Comparison of ENCODE assay signal across 23 cellular contexts in the genomic region with DNA sequence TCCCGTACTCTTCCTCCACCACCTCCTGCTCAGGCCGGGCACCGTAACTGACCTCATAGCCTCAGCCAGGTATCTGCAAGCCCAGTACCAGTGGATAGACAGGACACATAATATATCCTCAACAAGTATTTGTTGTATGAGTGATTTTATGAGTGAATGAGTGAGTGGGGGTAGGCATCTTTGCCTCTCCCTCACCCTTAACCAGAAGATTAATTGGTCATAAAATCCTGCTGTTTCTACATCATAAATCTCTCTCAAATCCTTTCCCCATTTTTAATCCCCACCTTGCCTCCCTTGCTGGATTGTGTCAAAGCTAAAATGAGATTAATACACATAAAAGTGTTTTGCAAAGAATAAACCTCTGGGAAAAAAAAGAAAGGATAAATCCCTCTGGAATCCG.
"Had no signal": no experiment of that assay in that cellular context is flagged by ENCODE, and none has a peak within 500 bp of the region (broad histone marks: within the 10 kb centered on the region; RNA-seq: fewer than 3 reads in every experiment).

No MANE protein-coding gene starts in this region.

- H3K27ac ChIP-seq: esophagus squamous epithelium, lower lobe of right lung, pancreas, right atrium auricular region, stomach, tibial artery had no signal

- H3K4me1 ChIP-seq: esophagus squamous epithelium, lower lobe of right lung, pancreas, right atrium auricular region, stomach, tibial artery had no signal

- H3K4me3 Mint-ChIP-seq: effector memory CD8-positive, alpha-beta T cell; immature natural killer cell; natural killer cell; stimulated activated effector memory CD8-positive, alpha-beta T cell treated with anti-CD3 and anti-CD28 coated beads, Interleukin-12 subunit alpha, Interleukin-12 subunit beta, amount 100 ng/mL, for 72 hours; type B pancreatic cell had no signal

- DNase-seq: cortex of kidney; effector memory CD8-positive, alpha-beta T cell; erythroblast; esophagus squamous epithelium; hypothalamus; immature natural killer cell; islet precursor cell; kidney glomerular epithelial cell; left colon; left ventricle myocardium superior; lower lobe of right lung; natural killer cell; pancreas; stimulated activated CD4-positive, alpha-beta T cell treated with anti-CD3 and anti-CD28 coated beads, Interleukin-2, amount 100 ng/mL, for 24 hours; stimulated activated CD4-positive, alpha-beta T cell treated with anti-CD3 and anti-CD28 coated beads, Interleukin-4, amount 100 ng/mL, for 24 hours; stimulated activated naive CD4-positive, alpha-beta T cell treated with Interleukin-2 at 50 U/mL for 16 hours; stomach; tibial artery had no signal

- ATAC-seq: effector memory CD8-positive, alpha-beta T cell; left colon; left ventricle myocardium superior; lower lobe of right lung; pancreas; sciatic nerve; stimulated activated effector memory CD8-positive, alpha-beta T cell treated with anti-CD3 and anti-CD28 coated beads, Interleukin-12 subunit alpha, Interleukin-12 subunit beta, amount 100 ng/mL, for 72 hours had no signal

- H3K36me3 ChIP-seq: esophagus squamous epithelium, lower lobe of right lung, pancreas, right atrium auricular region, stomach, tibial artery had no signal

- H3K9me3 Mint-ChIP-seq: effector memory CD8-positive, alpha-beta T cell; immature natural killer cell; natural killer cell; stimulated activated effector memory CD8-positive, alpha-beta T cell treated with anti-CD3 and anti-CD28 coated beads, Interleukin-12 subunit alpha, Interleukin-12 subunit beta, amount 100 ng/mL, for 72 hours; type B pancreatic cell had no signal

- H3K27ac Mint-ChIP-seq: effector memory CD8-positive, alpha-beta T cell; immature natural killer cell; natural killer cell; stimulated activated effector memory CD8-positive, alpha-beta T cell treated with anti-CD3 and anti-CD28 coated beads, Interleukin-12 subunit alpha, Interleukin-12 subunit beta, amount 100 ng/mL, for 72 hours; type B pancreatic cell had no signal

- H3K4me3 ChIP-seq: esophagus squamous epithelium, lower lobe of right lung, pancreas, right atrium auricular region, smooth muscle cell, stomach, tibial artery had no signal

- H3K27me3 Mint-ChIP-seq: effector memory CD8-positive, alpha-beta T cell; type B pancreatic cell had no signal

- H3K27me3 ChIP-seq: esophagus squamous epithelium, pancreas, right atrium auricular region, stomach, tibial artery had no signal

- H3K4me1 Mint-ChIP-seq: immature natural killer cell; natural killer cell; stimulated activated effector memory CD8-positive, alpha-beta T cell treated with anti-CD3 and anti-CD28 coated beads, Interleukin-12 subunit alpha, Interleukin-12 subunit beta, amount 100 ng/mL, for 72 hours had no signal

- H3K36me3 Mint-ChIP-seq: immature natural killer cell; natural killer cell; stimulated activated effector memory CD8-positive, alpha-beta T cell treated with anti-CD3 and anti-CD28 coated beads, Interleukin-12 subunit alpha, Interleukin-12 subunit beta, amount 100 ng/mL, for 72 hours had no signal

- H3K9me3 ChIP-seq: esophagus squamous epithelium, lower lobe of right lung, pancreas, right atrium auricular region, stomach, tibial artery had no signal
